Comparison of ENCODE assay signal across 23 cellular contexts in genomic region chr6:21730533-21730932, GRCh38.
DNase-seq lines count a peak whose midpoint lies in the region; ATAC-seq, FAIRE-seq and TF ChIP-seq lines count a peak whose summit lies in the region.
"Had no signal": no experiment of that assay in that cellular context is flagged by ENCODE, and none has a peak within 500 bp of the region (broad histone marks: within the 10 kb centered on the region; RNA-seq: fewer than 3 reads in every experiment).

No MANE protein-coding gene starts in this region.

- TF ChIP-seq EP300 in A549 (IDR thresholded peaks at IDR 0.05), result no peak

- no peak for TF ChIP-seq RAD21 in A549 (conservative IDR thresholded peaks at IDR 0.05 in 1 of 2, IDR thresholded peaks at IDR 0.05 in 1 of 2)

- peaks cover 0 to 4% (median 3%) of the 10 kb centered on the region in 5 experiments for H3K9me3 Mint-ChIP-seq in brain
- H3K9me3 Mint-ChIP-seq in nephron, result no peaks in the 10 kb centered on the region

- H3K9me2 ChIP-seq in GM23248 (ENCODE audit: insufficient read depth), result no peaks in the 10 kb centered on the region

- H3K9me3 ChIP-seq in A549, result no peaks in the 10 kb centered on the region
- no peaks in the 10 kb centered on the region for H3K9me3 ChIP-seq in KOPT-K1 (ENCODE audit: insufficient read depth, low read length, poor library complexity, severe bottlenecking)
- H3K9me3 ChIP-seq in GM23248 (ENCODE audit: low read depth), result no peaks in the 10 kb centered on the region
- H3K9me3 ChIP-seq: SJSA1 had no signal

- CTCF ChIA-PET in A549 (lab: Yijun Ruan, JAX), result no interaction called here

- no peaks in the 10 kb centered on the region for H3K27me3 Mint-ChIP-seq in brain
- H3K27me3 Mint-ChIP-seq in nephron (ENCODE audit: low read depth), result no peaks in the 10 kb centered on the region
- H3K27me3 Mint-ChIP-seq: B cell had no signal

- H3K4me3 Mint-ChIP-seq in brain, result no peak overlapping the region
- H3K4me3 Mint-ChIP-seq in nephron, result no peak overlapping the region
- H3K4me3 Mint-ChIP-seq: B cell had no signal

- H3K27me3 ChIP-seq in GM23248 (replicated peaks; ENCODE audit: insufficient read depth), result no peaks in the 10 kb centered on the region
- H3K27me3 ChIP-seq: SJSA1 had no signal

- H3K27ac ChIP-seq in A549, result peak overlapping the region; percentile 76 to 87
- H3K27ac ChIP-seq in KOPT-K1 (ENCODE audit: low read depth, low read length, poor library complexity, severe bottlenecking), result peak overlapping the region; percentile 74
- no peak overlapping the region for H3K27ac ChIP-seq in GM23248

- no peak overlapping the region for H3K4me3 ChIP-seq in A549
- H3K4me3 ChIP-seq in GM23248, result no peak overlapping the region
- H3K4me3 ChIP-seq: SJSA1 had no signal

- H3K4me2 ChIP-seq in A549 (peak overlapping the region; percentile 54; the same call in 1 of the 3 replicates), GM23248 (ENCODE audit: unreplicated experiment) (no peak overlapping the region)

- DNase-seq in A549 (ENCODE audit: low read depth in 1 of 2, low spot score in 1 of 2) (no peak), GM23248 (no peak), cortex of kidney (lab: John Stamatoyannopoulos, UW) (no peak), SW480 (ENCODE audit: low spot score) (no peak)
- DNase-seq in stimulated activated naive CD4-positive, alpha-beta T cell (lab: John Stamatoyannopoulos, UW), result no peak
- DNase-seq: 8988T, COR-L47, DMS153, GF-D8, GOT3, KBM-7, MV-4-11, NCI-H1694 treated with DMSO at 0.1 percent for 48 hours, NCI-H510A, NCI-H774, OCI-M1, RPMI8226 had no signal

- no peak for ATAC-seq in A549

- H3K27ac Mint-ChIP-seq in brain (peak overlapping the region in 3 of 5 experiments; percentile 0 to 8 (median 5)), nephron (peak overlapping the region; percentile 67 to 81 (median 72))
- H3K27ac Mint-ChIP-seq: B cell had no signal

- POLR2A ChIA-PET in A549 (lab: Yijun Ruan, JAX), result interaction anchor here (3.2 kb wide), 1 partner anchor 136 kb away, joined by 22 read pairs; the partner anchor contains the start of gene SOX4

- no peaks in the 10 kb centered on the region for H4K20me1 ChIP-seq in GM23248 (ENCODE audit: insufficient read depth)

- no peak for TF ChIP-seq POLR2A in A549 (IDR thresholded peaks at IDR 0.05; ENCODE audit: low read length)

- H3K36me3 Mint-ChIP-seq in brain, result peaks cover 41% of the 10 kb centered on the region
- peaks cover 22% of the 10 kb centered on the region for H3K36me3 Mint-ChIP-seq in nephron (ENCODE audit: low read depth)

- in situ Hi-C loops in GM23248 (cut with MboI), result no loop called here

- no peak for FAIRE-seq in A549 (lab: Jason Lieb, UNC)
- FAIRE-seq: GM19239 had no signal

- H3K4me1 Mint-ChIP-seq in brain (peaks cover 53% of the 10 kb centered on the region), nephron (peaks cover 52% of the 10 kb centered on the region)
- H3K4me1 Mint-ChIP-seq: B cell had no signal

- WGBS in A549 (ENCODE audit: missing lambda C conversion rate), result 96% methylated on average over 11 of the region's 11 CpGs
- 94% methylated on average over 11 of the region's 11 CpGs for WGBS in GM23248 (ENCODE audit: low coverage in 1 of 2, low lambda C conversion rate in 2 of 2, missing lambda C conversion rate in 2 of 2), 2 experiments

- TF ChIP-seq CTCF in A549 (IDR thresholded peaks at IDR 0.05) (no peak), brain (conservative IDR thresholded peaks at IDR 0.05) (no peak), nephron (IDR thresholded peaks at IDR 0.05; ENCODE audit: unreplicated experiment in 3 of 3) (no peak)

- peaks cover 33% of the 10 kb centered on the region for H3K4me1 ChIP-seq in A549
- H3K4me1 ChIP-seq in GM23248 (ENCODE audit: insufficient read depth), result peaks cover 10% of the 10 kb centered on the region

- H3K9ac ChIP-seq in GM23248, result no peak overlapping the region

- no peaks in the 10 kb centered on the region for H3K36me3 ChIP-seq in KOPT-K1 (ENCODE audit: insufficient read depth, low read length)
- H3K36me3 ChIP-seq in GM23248 (ENCODE audit: low read depth), result no peaks in the 10 kb centered on the region
- H3K36me3 ChIP-seq: SJSA1 had no signal

- no peak overlapping the region for H2AFZ ChIP-seq in GM23248

- H3F3A ChIP-seq in GM23248 (ENCODE audit: insufficient read depth), result peaks cover 11% of the 10 kb centered on the region

- no peaks in the 10 kb centered on the region for H3K79me2 ChIP-seq in GM23248 (ENCODE audit: insufficient read depth)

TF ChIP-seq in A549, 52 proteins besides CTCF, POLR2A, EP300 and RAD21:
- TF ChIP-seq ZSCAN20 (CRISPR knock-in tag; IDR thresholded peaks at IDR 0.05) (no peak), ZFP36 (IDR thresholded peaks at IDR 0.05; ENCODE audit: borderline replicate concordance, partially characterized antibody) (no peak), PBX3 (IDR thresholded peaks at IDR 0.05) (no peak), GATA3 (IDR thresholded peaks at IDR 0.05; ENCODE audit: borderline replicate concordance) (no peak), HOXB13 (CRISPR knock-in tag; IDR thresholded peaks at IDR 0.05; ENCODE audit: low read depth) (no peak), RFX5 (IDR thresholded peaks at IDR 0.05) (no peak), ESRRA (IDR thresholded peaks at IDR 0.05; ENCODE audit: borderline replicate concordance, low read length) (no peak), NFE2L2 (conservative IDR thresholded peaks at IDR 0.05; ENCODE audit: low read length) (no peak), HOXB5 (CRISPR knock-in tag; IDR thresholded peaks at IDR 0.05) (no peak), MAFK (IDR thresholded peaks at IDR 0.05; ENCODE audit: partially characterized antibody) (no peak), POLR2AphosphoS2 (conservative IDR thresholded peaks at IDR 0.05; ENCODE audit: low read length) (no peak)
- TF ChIP-seq, protein P1, sequence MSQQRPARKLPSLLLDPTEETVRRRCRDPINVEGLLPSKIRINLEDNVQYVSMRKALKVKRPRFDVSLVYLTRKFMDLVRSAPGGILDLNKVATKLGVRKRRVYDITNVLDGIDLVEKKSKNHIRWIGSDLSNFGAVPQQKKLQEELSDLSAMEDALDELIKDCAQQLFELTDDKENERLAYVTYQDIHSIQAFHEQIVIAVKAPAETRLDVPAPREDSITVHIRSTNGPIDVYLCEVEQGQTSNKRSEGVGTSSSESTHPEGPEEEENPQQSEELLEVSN (IDR thresholded peaks at IDR 0.05; ENCODE audit: borderline replicate concordance, low read depth), result no peak
